19 cellular contexts compared by ENCODE assay signal in the genomic region with DNA sequence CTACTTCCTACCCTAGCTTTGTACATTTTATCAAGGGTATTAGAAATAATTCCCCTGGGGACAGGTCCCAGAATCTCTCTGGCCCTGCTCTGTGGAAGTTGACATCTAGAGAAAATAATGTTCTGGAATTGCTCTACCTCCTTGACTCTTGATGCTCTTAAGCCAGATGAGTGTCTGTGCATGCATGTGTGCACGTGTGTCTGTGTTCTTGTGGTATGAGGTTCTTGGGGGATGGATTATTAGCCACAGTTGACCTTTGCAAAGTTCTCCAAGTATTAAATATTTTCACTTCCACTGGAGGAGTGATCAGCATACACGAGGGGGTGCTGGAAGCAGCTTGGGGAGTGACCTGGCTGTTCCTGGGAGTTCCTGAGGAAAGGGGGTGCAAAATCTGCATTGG.
DNase-seq lines count a peak whose midpoint lies in the region; ATAC-seq and TF ChIP-seq lines count a peak whose summit lies in the region.
"Had no signal": no experiment of that assay in that cellular context is flagged by ENCODE, and none has a peak within 500 bp of the region (broad histone marks: within the 10 kb centered on the region; RNA-seq: fewer than 3 reads in every experiment).

No MANE protein-coding gene starts in this region.

- POLR2A ChIA-PET in activated CD4-positive, alpha-beta T cell treated with anti-CD3 and anti-CD28 coated beads, Interleukin-2, amount 10 ng/mL, durations not matched to agents 7 days and 5 days (lab: Charles Lee), result no interaction called here
- POLR2A ChIA-PET in OCI-LY7 (lab: Charles Lee), result interaction anchor here (0.7 to 1.7 kb wide), 5 partner anchors 9 to 912 kb away, joined by 3 to 6 read pairs (median 5); no protein-coding TSS in a partner anchor

- no peak overlapping the region for H3K4me3 ChIP-seq in OCI-LY7 (ENCODE audit: low read depth, low read length, poor library complexity, severe bottlenecking)
- no peak overlapping the region for H3K4me3 ChIP-seq in hepatocyte
- H3K4me3 ChIP-seq in tibial artery, result no peak overlapping the region
- no peak overlapping the region for H3K4me3 ChIP-seq in esophagus squamous epithelium
- H3K4me3 ChIP-seq: BLaER1, gastroesophageal sphincter, thyroid gland had no signal

- intact Hi-C loops in OCI-LY7 (cut with micrococcal nuclease; ENCODE audit: unreplicated experiment), result no loop called here
- intact Hi-C loops in tibial artery (cut with DNase I; ENCODE audit: low total_unique reads), result loop anchor here (10.0 kb wide), 1 partner anchor 61 kb away; a partner anchor contains a TSS
- intact Hi-C loops in esophagus squamous epithelium (cut with DNase I), result loop anchor here (10.0 kb wide), 1 partner anchor 61 kb away; a partner anchor contains a TSS

- H2AFZ ChIP-seq in OCI-LY7 (ENCODE audit: low read length) (peak overlapping the region; percentile 6; the same call in 1 of the 2 replicates), hepatocyte (no peak overlapping the region)

- WGBS in hepatocyte (ENCODE audit: low lambda C conversion rate, missing lambda C conversion rate), result 83% methylated on average over 2 of the region's 2 CpGs
- WGBS in esophagus squamous epithelium, 2 donors, result 56 to 76% methylated on average over 2 of the region's 2 CpGs

- peaks cover 7% of the 10 kb centered on the region for H3K9me3 Mint-ChIP-seq in activated CD4-positive, alpha-beta T cell treated with anti-CD3 and anti-CD28 coated beads, Interleukin-2, amount 10 ng/mL, durations not matched to agents 7 days and 5 days

- H3K79me2 ChIP-seq in OCI-LY7 (ENCODE audit: insufficient read depth, low read depth, low read length) (no peaks in the 10 kb centered on the region), hepatocyte (no peaks in the 10 kb centered on the region)

- peaks cover 33% of the 10 kb centered on the region for H3K4me1 ChIP-seq in OCI-LY7 (ENCODE audit: insufficient read depth, low read length, poor library complexity, severe bottlenecking)
- peaks cover 32% of the 10 kb centered on the region for H3K4me1 ChIP-seq in hepatocyte (ENCODE audit: insufficient read depth)
- peaks cover 0 to 45% (median 30%) of the 10 kb centered on the region in 4 donors for H3K4me1 ChIP-seq in tibial artery
- H3K4me1 ChIP-seq in esophagus squamous epithelium, result peaks cover 22 to 43% (median 27%) of the 10 kb centered on the region in 3 donors

- H3K27ac Mint-ChIP-seq in activated CD4-positive, alpha-beta T cell treated with anti-CD3 and anti-CD28 coated beads, Interleukin-2, amount 10 ng/mL, durations not matched to agents 7 days and 5 days, result peak overlapping the region; percentile 52

- H3K4me2 ChIP-seq in OCI-LY7 (ENCODE audit: low read length) (no peak overlapping the region), hepatocyte (no peak overlapping the region)
- H3K4me2 ChIP-seq: BLaER1 had no signal

- DNase-seq in activated CD4-positive, alpha-beta T cell treated with anti-CD3 and anti-CD28 coated beads, Interleukin-2, amount 10 ng/mL, durations not matched to agents 7 days and 5 days, result no peak
- DNase-seq in activated CD4-positive, alpha-beta T cell treated with anti-CD3 and anti-CD28 coated beads, Interleukin-2, amount 50 U/mL, for 48 hours, result no peak
- DNase-seq in OCI-LY7 (ENCODE audit: low spot score), result no peak
- no peak for DNase-seq in hepatocyte (ENCODE audit: low spot score)
- DNase-seq in tibial artery, result no peak
- DNase-seq in esophagus squamous epithelium (lab: John Stamatoyannopoulos, UW), result no peak
- DNase-seq in mucosa of gallbladder (ENCODE audit: low spot score), result no peak
- DNase-seq: activated CD4-positive, CD25-positive, alpha-beta regulatory T cell treated with anti-CD3 and anti-CD28 coated beads, Interleukin-2, amount 50 U/mL, for 72 hours; activated CD8-positive, alpha-beta memory T cell treated with anti-CD3 and anti-CD28 coated beads, Interleukin-2, amount 50 U/mL, for 4 hours; erythroblast; KG1; mesendoderm; NCI-H187; NCI-H774; T1000; thyroid gland had no signal

- H3K27ac ChIP-seq in OCI-LY7 (ENCODE audit: low read depth, low read length, poor library complexity, severe bottlenecking) (no peak overlapping the region), hepatocyte (peak overlapping the region; percentile 91), tibial artery (peak overlapping the region; percentile 88), esophagus squamous epithelium (peak overlapping the region in 2 of 4 donors; percentile 71 to 90)
- H3K27ac ChIP-seq: BLaER1, thyroid gland had no signal

- H3K4me3 Mint-ChIP-seq in activated CD4-positive, alpha-beta T cell treated with anti-CD3 and anti-CD28 coated beads, Interleukin-2, amount 10 ng/mL, durations not matched to agents 7 days and 5 days, result no peak overlapping the region

- H3K4me1 Mint-ChIP-seq in activated CD4-positive, alpha-beta T cell treated with anti-CD3 and anti-CD28 coated beads, Interleukin-2, amount 10 ng/mL, durations not matched to agents 7 days and 5 days, result peaks cover 55% of the 10 kb centered on the region

- BruUV-seq in OCI-LY7 (replicated peaks; lab: Mats Ljungman, UMichigan), result no TSS peak

- H3K9me2 ChIP-seq in OCI-LY7 (ENCODE audit: insufficient read depth, low read length) (no peaks in the 10 kb centered on the region), hepatocyte (replicated peaks; ENCODE audit: insufficient read depth) (no peaks in the 10 kb centered on the region)

- no peaks in the 10 kb centered on the region for H3K27me3 Mint-ChIP-seq in activated CD4-positive, alpha-beta T cell treated with anti-CD3 and anti-CD28 coated beads, Interleukin-2, amount 10 ng/mL, durations not matched to agents 7 days and 5 days

- H3K27me3 ChIP-seq in hepatocyte (no peaks in the 10 kb centered on the region), tibial artery (no peaks in the 10 kb centered on the region), esophagus squamous epithelium (no peaks in the 10 kb centered on the region)
- H3K27me3 ChIP-seq: BLaER1, gastroesophageal sphincter, thyroid gland had no signal

- H3K36me3 Mint-ChIP-seq in activated CD4-positive, alpha-beta T cell treated with anti-CD3 and anti-CD28 coated beads, Interleukin-2, amount 10 ng/mL, durations not matched to agents 7 days and 5 days (ENCODE audit: low read depth), result peaks cover 8% of the 10 kb centered on the region

- H4K20me1 ChIP-seq in OCI-LY7 (ENCODE audit: insufficient read depth, low read length) (no peaks in the 10 kb centered on the region), hepatocyte (ENCODE audit: insufficient read depth, poor library complexity, severe bottlenecking) (no peaks in the 10 kb centered on the region)
- H4K20me1 ChIP-seq: BLaER1 had no signal

- CTCF ChIA-PET in activated CD4-positive, alpha-beta T cell treated with anti-CD3 and anti-CD28 coated beads, Interleukin-2, amount 10 ng/mL, durations not matched to agents 7 days and 5 days (lab: Charles Lee), result interaction anchor here (0.7 to 2.5 kb wide), 6 partner anchors 9 to 22 kb away, joined by 3 to 11 read pairs (median 6); no protein-coding TSS in a partner anchor
- CTCF ChIA-PET in OCI-LY7 (lab: Charles Lee; ENCODE audit: unreplicated experiment), result no interaction called here

- no peaks in the 10 kb centered on the region; the same call in 1 of the 2 replicates for H3K36me3 ChIP-seq in OCI-LY7 (ENCODE audit: insufficient read depth, low read length)
- H3K36me3 ChIP-seq in hepatocyte (replicated peaks; ENCODE audit: insufficient read depth, low read depth), result no peaks in the 10 kb centered on the region
- H3K36me3 ChIP-seq in tibial artery, result no peaks in the 10 kb centered on the region
- H3K36me3 ChIP-seq in esophagus squamous epithelium, result no peaks in the 10 kb centered on the region
- H3K36me3 ChIP-seq: BLaER1, gastroesophageal sphincter, thyroid gland had no signal

- TF ChIP-seq CTCF in OCI-LY7 (conservative IDR thresholded peaks at IDR 0.05; ENCODE audit: low read length) (no peak), hepatocyte (IDR thresholded peaks at IDR 0.05; ENCODE audit: poor library complexity) (no peak), tibial artery (IDR thresholded peaks at IDR 0.05) (no peak), esophagus squamous epithelium (IDR thresholded peaks at IDR 0.05) (no peak)

- H3K9me3 ChIP-seq in OCI-LY7 (ENCODE audit: low read length) (0 out of 2 replicates have a peak, but pooled peaks cover 5% of the 10 kb centered on the region), hepatocyte (ENCODE audit: low read depth) (no peaks in the 10 kb centered on the region), tibial artery (no peaks in the 10 kb centered on the region), esophagus squamous epithelium (no peaks in the 10 kb centered on the region)
- H3K9me3 ChIP-seq: BLaER1, gastroesophageal sphincter, thyroid gland had no signal

- no peak for ATAC-seq in GM21825 (IDR thresholded peaks at IDR 0.05; ENCODE audit: unreplicated experiment)
- ATAC-seq: gastroesophageal sphincter had no signal

- no peak for TF ChIP-seq POLR2A in esophagus squamous epithelium (IDR thresholded peaks at IDR 0.05)
